ENCODE assay signal across 8 cellular contexts in the genomic region with DNA sequence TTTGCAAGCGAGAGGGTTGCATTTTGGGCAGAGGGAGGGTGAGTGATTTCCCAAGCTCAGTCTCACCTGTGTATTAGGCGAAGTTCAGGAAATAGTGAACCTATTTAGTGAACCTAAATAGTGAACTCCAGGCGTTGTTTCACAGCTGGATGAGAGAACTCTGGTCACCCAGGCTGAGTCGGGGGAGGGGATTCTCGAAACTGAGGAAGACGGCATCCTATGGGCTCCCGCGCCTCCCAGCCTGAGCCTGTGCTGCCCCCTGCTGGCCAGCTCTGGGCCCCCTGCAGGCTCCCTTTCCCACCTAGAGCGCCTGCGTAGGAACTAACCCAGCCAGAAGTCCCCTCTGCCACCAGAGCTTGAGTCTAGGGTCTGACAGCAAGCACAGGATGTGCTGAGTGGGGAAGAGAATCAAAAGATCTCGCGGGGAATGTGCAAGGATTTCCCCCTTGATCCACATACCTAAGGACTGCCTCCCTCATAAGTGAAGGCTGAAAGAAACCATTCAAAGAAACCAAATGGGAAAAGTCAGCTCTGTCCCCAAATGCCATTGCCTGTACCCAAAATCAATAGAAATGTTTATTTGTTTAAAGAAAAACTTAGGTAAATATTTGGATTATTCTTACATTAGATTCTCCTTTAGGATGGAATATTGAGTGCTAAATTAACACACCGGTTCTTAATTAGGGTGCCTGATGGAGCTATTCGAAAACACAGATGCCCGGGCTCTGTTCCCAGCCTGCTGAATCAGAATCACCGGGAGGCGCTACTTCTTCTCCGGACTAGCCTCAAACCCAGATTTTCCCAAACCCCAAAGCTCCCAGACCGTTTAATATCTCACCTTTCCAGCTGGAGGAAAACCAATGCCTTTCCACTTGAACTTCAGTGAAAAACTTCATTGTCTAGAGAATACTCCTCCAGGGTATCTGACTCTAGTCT. TPM values are rescaled to one million over a fixed set of nuclear protein-coding genes. Genes with fewer than 3 reads are reported as not detected.
DNase-seq lines count a peak whose midpoint lies in the region; ATAC-seq, FAIRE-seq and TF ChIP-seq lines count a peak whose summit lies in the region.

No MANE protein-coding gene starts in this region.

- no peaks in the 10 kb centered on the region for H3K36me3 ChIP-seq in HepG2 (replicated peaks in 1 of 2; ENCODE audit: control insufficient read depth in 1 of 2, insufficient read depth in 2 of 2, low read length in 2 of 2)

- H3K27me3 ChIP-seq in HepG2 (ENCODE audit: control insufficient read depth in 1 of 2, insufficient read depth in 2 of 2, low read length in 2 of 2), result no peaks in the 10 kb centered on the region

- H2AFZ ChIP-seq in HepG2 (ENCODE audit: low read length), result no peak overlapping the region

- H3K9me3 ChIP-seq in HepG2 (ENCODE audit: low read length), result no peaks in the 10 kb centered on the region

- H3K4me2 ChIP-seq in HepG2 (ENCODE audit: low read depth, low read length), result peak overlapping the region; percentile 77

- TF ChIP-seq EP300 in HepG2 (IDR thresholded peaks at IDR 0.05; ENCODE audit: low read depth in 2 of 2, low read length in 2 of 2) (no peak), HepG2 (CRISPR knock-in tag; IDR thresholded peaks at IDR 0.05; ENCODE audit: borderline replicate concordance) (no peak)

- no peak overlapping the region for H3K9ac ChIP-seq in HepG2 (ENCODE audit: insufficient read depth, low read depth, low read length)

- peak; percentile 100 for TF ChIP-seq RAD21 in HepG2 (CRISPR knock-in tag; IDR thresholded peaks at IDR 0.05)

- in situ Hi-C loops in HepG2 (cut with HindIII; ENCODE audit: extremely low pct_ligation_motif_present, low pct_unique_long_range_greater_than_20kb), result no loop called here

- intact Hi-C loops in HepG2 (cut with micrococcal nuclease; ENCODE audit: unreplicated experiment), result loop anchor here (1.0 to 10.0 kb wide), 5 partner anchors 34 to 186 kb away; no protein-coding TSS in a partner anchor

- no peak overlapping the region for H3K27ac ChIP-seq in HepG2 (ENCODE audit: extremely low read length, insufficient read depth, low read length)

- peak; percentile 61 for ATAC-seq in HG02798 (IDR thresholded peaks at IDR 0.05; ENCODE audit: poor library complexity, unreplicated experiment)
- peak; percentile 96 for ATAC-seq in HepG2
- no peak for ATAC-seq in HG03378 (IDR thresholded peaks at IDR 0.05; ENCODE audit: unreplicated experiment)

- H3K4me3 ChIP-seq in HepG2 (replicated peaks in 1 of 3; ENCODE audit: insufficient read depth in 1 of 3, low read depth in 2 of 3, low read length in 3 of 3), result peak overlapping the region in 1 of 3 experiments; percentile 23; a peak in 2 of 6 replicates

- BruUV-seq in HepG2 (replicated peaks; lab: Mats Ljungman, UMichigan), result no TSS peak

- no peak for TF ChIP-seq POLR2A in HepG2 (IDR thresholded peaks at IDR 0.05; ENCODE audit: insufficient read depth in 1 of 2, low read depth in 2 of 2, low read length in 2 of 2)

- FAIRE-seq in HepG2 (lab: Jason Lieb, UNC), result peak; percentile 74

- DNase-seq in GM03348 (ENCODE audit: low spot score) (peak; percentile 89), NCI-H2227 (lab: John Stamatoyannopoulos, UW; ENCODE audit: unreplicated experiment) (peak; percentile 74), cerebellar cortex (ENCODE audit: low spot score) (peak; percentile 43), HepG2 (ENCODE audit: low spot score) (peak; percentile 72)
- DNase-seq in activated CD4-positive, alpha-beta T cell treated with anti-CD3 and anti-CD28 coated beads for 24 hours (ENCODE audit: low read depth in 2 of 2), result peak; percentile 74 to 76
- DNase-seq in stimulated activated CD4-positive, alpha-beta T cell treated with anti-CD3 and anti-CD28 coated beads, TNF-alpha, amount 100 ng/mL, for 48 hours (ENCODE audit: low read depth in 3 of 3), result peak; percentile 58 to 83 (median 64)

- peaks cover 70% of the 10 kb centered on the region for H3K4me1 ChIP-seq in HepG2 (ENCODE audit: insufficient read depth, low read length)

- WGBS in HepG2 (ENCODE audit: low lambda C conversion rate), result 12% methylated on average over 17 of the region's 19 CpGs

- no peaks in the 10 kb centered on the region for H4K20me1 ChIP-seq in HepG2 (ENCODE audit: insufficient read depth, low read length)

- peak; percentile 100 for TF ChIP-seq CTCF in HepG2 (CRISPR knock-in tag; IDR thresholded peaks at IDR 0.05)

- POLR2A ChIA-PET in HepG2 (lab: Yijun Ruan, JAX), result interaction anchor here (1.1 to 7.1 kb wide), 11 partner anchors 13 to 328 kb away, joined by 3 to 142 read pairs (median 9); partner anchors contain the start of genes MARVELD3 and ZNF23

- CTCF ChIA-PET in HepG2 (lab: Yijun Ruan, JAX; ENCODE audit: low intra/inter-chr PET ratio, low total read pairs), result interaction anchor here (0.6 to 3.1 kb wide), 12 partner anchors 35 to 199 kb away, joined by 3 to 89 read pairs (median 7); partner anchors contain the start of gene TLE7

- no peaks in the 10 kb centered on the region for H3K79me2 ChIP-seq in HepG2 (ENCODE audit: insufficient read depth, low read length)

TF ChIP-seq in HepG2, 621 proteins besides CTCF, POLR2A, EP300 and RAD21 (continues in another document):
- no peak for TF ChIP-seq PLSCR1 (CRISPR knock-in tag; IDR thresholded peaks at IDR 0.05; ENCODE audit: borderline replicate concordance)
- no peak for TF ChIP-seq PHB2 (IDR thresholded peaks at IDR 0.05; ENCODE audit: partially characterized antibody)
- 0 out of 2 replicates have a peak, but pooled peaks have one; percentile 10 for TF ChIP-seq ZNF431 (CRISPR knock-in tag; IDR thresholded peaks at IDR 0.05; ENCODE audit: borderline replicate concordance, low read depth)
- TF ChIP-seq REPIN1 (CRISPR knock-in tag; IDR thresholded peaks at IDR 0.05; ENCODE audit: borderline replicate concordance, low read depth), result peak; percentile 71
- peak; percentile 7 for TF ChIP-seq SKI (IDR thresholded peaks at IDR 0.05; ENCODE audit: partially characterized antibody)
- 0 out of 2 replicates have a peak, but pooled peaks have one; percentile 50 for TF ChIP-seq ZNF768 (CRISPR knock-in tag; IDR thresholded peaks at IDR 0.05)

RNA-seq across cellular contexts. Expression of gene MARVELD3, which starts 14.8 kb away (rescaled TPM):
- 3.6 and 5.6 TPM in 2 replicates for total RNA-seq in HepG2 (2016; rRNA removed; fragmentation: Illumina TruSeq; extraction: Trizol)
- 0.88 and 0.91 TPM in 2 replicates for total RNA-seq in HepG2 (2016; cell fraction: cytosol; rRNA removed; fragmentation: Illumina TruSeq; extraction: Trizol; ENCODE audit: low read depth)
- total RNA-seq in HepG2 (2016; cell fraction: insoluble cytoplasmic fraction; rRNA removed; fragmentation: Illumina TruSeq; extraction: Trizol), result 3.1 and 5.2 TPM in 2 replicates
- 1.8 and 2.1 TPM in 2 replicates for total RNA-seq in HepG2 (2016; cell fraction: membrane; rRNA removed; fragmentation: Illumina TruSeq; extraction: Trizol)
- total RNA-seq in HepG2 (2016; cell fraction: nucleus; rRNA removed; fragmentation: Illumina TruSeq; extraction: Trizol), result 5.3 and 5.6 TPM in 2 replicates
- 4.8 and 5.0 TPM in 2 replicates for polyA plus RNA-seq in HepG2 (2011; rRNA removed)
- 4.8 and 5.7 TPM in 2 replicates for polyA plus RNA-seq in HepG2 (2011; cell fraction: cytosol; rRNA removed)
- 4.2 TPM in 2 replicates for polyA plus RNA-seq in HepG2 (2011; cell fraction: nucleus; rRNA removed)
- 5.5 and 6.5 TPM in 2 replicates for polyA plus RNA-seq in HepG2 (2012)
- polyA plus RNA-seq in HepG2 (2016; cell fraction: cytosol; fragmentation: Illumina TruSeq; extraction: Trizol; ENCODE audit: low read depth), result 0.61 and 0.77 TPM in 2 replicates
- 4.0 and 4.4 TPM in 2 replicates for polyA plus RNA-seq in HepG2 (2016; cell fraction: insoluble cytoplasmic fraction; fragmentation: Illumina TruSeq; extraction: Trizol; ENCODE audit: low read depth)
- polyA plus RNA-seq in HepG2 (2016; cell fraction: membrane; fragmentation: Illumina TruSeq; extraction: Trizol; ENCODE audit: low read depth), result 1.1 and 1.4 TPM in 2 replicates
- 9.4 and 10.1 TPM in 2 replicates for polyA plus RNA-seq in HepG2 (2016; cell fraction: nucleus; fragmentation: Illumina TruSeq; extraction: Trizol; ENCODE audit: insufficient read depth, low read depth)
- polyA minus RNA-seq in HepG2 (2011; rRNA and poly(A)+ RNA removed; ENCODE audit: low replicate concordance), result 10.3 TPM in 1 of 2 replicates, not detected in the other
- 2.8 and 3.6 TPM in 2 replicates for polyA minus RNA-seq in HepG2 (2011; cell fraction: cytosol; rRNA and poly(A)+ RNA removed)
- 6.2 and 7.7 TPM in 2 replicates for polyA minus RNA-seq in HepG2 (2011; cell fraction: nucleus; rRNA and poly(A)+ RNA removed)

RNA-seq across cellular contexts. Expression of gene TAT, which starts 34.3 kb away (rescaled TPM):
- total RNA-seq in HepG2 (2016; rRNA removed; fragmentation: Illumina TruSeq; extraction: Trizol), result 1.6 and 2.2 TPM in 2 replicates
- 0.44 and 0.51 TPM in 2 replicates for total RNA-seq in HepG2 (2016; cell fraction: cytosol; rRNA removed; fragmentation: Illumina TruSeq; extraction: Trizol; ENCODE audit: low read depth)
- 2.0 and 2.3 TPM in 2 replicates for total RNA-seq in HepG2 (2016; cell fraction: insoluble cytoplasmic fraction; rRNA removed; fragmentation: Illumina TruSeq; extraction: Trizol)
- 0.83 and 1.1 TPM in 2 replicates for total RNA-seq in HepG2 (2016; cell fraction: membrane; rRNA removed; fragmentation: Illumina TruSeq; extraction: Trizol)
- 1.4 and 2.1 TPM in 2 replicates for total RNA-seq in HepG2 (2016; cell fraction: nucleus; rRNA removed; fragmentation: Illumina TruSeq; extraction: Trizol)
- 5.8 and 6.5 TPM in 2 replicates for polyA plus RNA-seq in HepG2 (2011; rRNA removed)
- 5.1 and 6.4 TPM in 2 replicates for polyA plus RNA-seq in HepG2 (2011; cell fraction: cytosol; rRNA removed)
- polyA plus RNA-seq in HepG2 (2011; cell fraction: nucleus; rRNA removed), result 3.5 and 4.3 TPM in 2 replicates
- 6.1 TPM in 2 replicates for polyA plus RNA-seq in HepG2 (2012)
- polyA plus RNA-seq in HepG2 (2016; cell fraction: cytosol; fragmentation: Illumina TruSeq; extraction: Trizol; ENCODE audit: low read depth), result 0.08 and 0.17 TPM in 2 replicates
- 2.8 and 3.4 TPM in 2 replicates for polyA plus RNA-seq in HepG2 (2016; cell fraction: insoluble cytoplasmic fraction; fragmentation: Illumina TruSeq; extraction: Trizol; ENCODE audit: low read depth)
- 0.38 and 0.55 TPM in 2 replicates for polyA plus RNA-seq in HepG2 (2016; cell fraction: membrane; fragmentation: Illumina TruSeq; extraction: Trizol; ENCODE audit: low read depth)
- 1.9 and 2.0 TPM in 2 replicates for polyA plus RNA-seq in HepG2 (2016; cell fraction: nucleus; fragmentation: Illumina TruSeq; extraction: Trizol; ENCODE audit: insufficient read depth, low read depth)
- 9.0 TPM in 1 of 2 replicates, not detected in the other for polyA minus RNA-seq in HepG2 (2011; rRNA and poly(A)+ RNA removed; ENCODE audit: low replicate concordance)
- 3.4 and 3.8 TPM in 2 replicates for polyA minus RNA-seq in HepG2 (2011; cell fraction: cytosol; rRNA and poly(A)+ RNA removed)
- 7.1 and 9.9 TPM in 2 replicates for polyA minus RNA-seq in HepG2 (2011; cell fraction: nucleus; rRNA and poly(A)+ RNA removed)
